27 cellular contexts compared by ENCODE assay signal in the genomic region with DNA sequence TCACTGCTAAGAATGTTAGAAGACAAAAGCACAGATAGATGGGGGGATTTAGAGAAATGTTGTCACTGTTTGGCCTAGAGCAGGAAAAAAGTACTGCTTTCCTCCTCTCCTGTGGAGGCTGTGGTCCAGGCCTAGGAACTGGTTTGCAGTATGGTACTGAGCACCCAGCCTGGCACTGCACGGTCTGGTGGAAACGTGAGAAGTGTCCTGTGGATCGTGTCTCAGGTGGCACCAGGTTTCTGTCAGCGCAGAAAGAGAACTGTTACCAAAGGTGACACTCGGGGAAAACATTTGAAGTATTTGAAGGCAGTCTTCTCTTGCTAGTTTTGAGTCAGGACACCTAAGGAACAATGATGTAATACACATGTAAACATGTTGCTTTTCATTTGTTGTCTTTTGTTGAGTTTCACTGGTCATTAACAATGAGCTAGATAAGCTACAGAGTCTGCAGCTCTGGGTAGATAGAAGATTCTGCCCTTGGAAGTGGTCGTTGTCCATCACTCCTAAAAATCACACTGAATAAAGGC.
A peak's percentile ranks its signal among the peaks of the same experiment; 100 is the strongest.
DNase-seq lines count a peak whose midpoint lies in the region; ATAC-seq and TF ChIP-seq lines count a peak whose summit lies in the region.
"Had no signal": no experiment of that assay in that cellular context is flagged by ENCODE, and none has a peak within 500 bp of the region (broad histone marks: within the 10 kb centered on the region; RNA-seq: fewer than 3 reads in every experiment).

No MANE protein-coding gene starts in this region.

- H3K4me3 Mint-ChIP-seq in activated CD8-positive, alpha-beta memory T cell treated with anti-CD3 and anti-CD28 coated beads, Interleukin-2, amount 10 ng/mL, durations not matched to agents 7 days and 5 days, result no peak overlapping the region
- H3K4me3 Mint-ChIP-seq in endothelial cell (ENCODE audit: unreplicated experiment), result peak overlapping the region; percentile 52
- H3K4me3 Mint-ChIP-seq: T-helper 2 cell treated with Interferon-gamma antibody and Interleukin-4, amounts not matched to agents 5 μg/mL and 100 μg/mL, for 36 hours had no signal

- no peak overlapping the region for H2AFZ ChIP-seq in smooth muscle cell (ENCODE audit: low read depth)

- no peak overlapping the region for H3K4me3 ChIP-seq in Panc1 (ENCODE audit: low read depth in 2 of 2, low read length in 2 of 2)
- H3K4me3 ChIP-seq in smooth muscle cell, result no peak overlapping the region
- H3K4me3 ChIP-seq: left lung, skin epidermis, stomach, thyroid gland had no signal

- peaks cover 2% of the 10 kb centered on the region for H3K4me1 Mint-ChIP-seq in activated CD8-positive, alpha-beta memory T cell treated with anti-CD3 and anti-CD28 coated beads, Interleukin-2, amount 10 ng/mL, durations not matched to agents 7 days and 5 days
- no peaks in the 10 kb centered on the region for H3K4me1 Mint-ChIP-seq in endothelial cell (ENCODE audit: unreplicated experiment)
- H3K4me1 Mint-ChIP-seq: CD8-positive, alpha-beta memory T cell had no signal

- BruUV-seq in Panc1 (replicated peaks; lab: Mats Ljungman, UMichigan), result no TSS peak

- H3K4me2 ChIP-seq in smooth muscle cell, result no peak overlapping the region

- no peaks in the 10 kb centered on the region for H3K27me3 Mint-ChIP-seq in activated CD8-positive, alpha-beta memory T cell treated with anti-CD3 and anti-CD28 coated beads, Interleukin-2, amount 10 ng/mL, durations not matched to agents 7 days and 5 days
- H3K27me3 Mint-ChIP-seq in endothelial cell (ENCODE audit: unreplicated experiment), result peaks cover 3% of the 10 kb centered on the region
- H3K27me3 Mint-ChIP-seq: CD8-positive, alpha-beta memory T cell had no signal

- intact Hi-C loops in Panc1 (cut with micrococcal nuclease; ENCODE audit: unreplicated experiment), result no loop called here

- H3K9me3 Mint-ChIP-seq in activated CD8-positive, alpha-beta memory T cell treated with anti-CD3 and anti-CD28 coated beads, Interleukin-2, amount 10 ng/mL, durations not matched to agents 7 days and 5 days (ENCODE audit: low read depth), result no peaks in the 10 kb centered on the region
- H3K9me3 Mint-ChIP-seq in endothelial cell (ENCODE audit: unreplicated experiment), result no peaks in the 10 kb centered on the region
- H3K9me3 Mint-ChIP-seq: activated naive CD4-positive, alpha-beta T cell treated with anti-CD3 and anti-CD28 coated beads, Interleukin-2, amount 50 U/mL, for 72 hours; CD8-positive, alpha-beta memory T cell; T-helper 2 cell treated with Interferon-gamma antibody and Interleukin-4, amounts not matched to agents 5 μg/mL and 100 μg/mL, for 36 hours had no signal

- no peak for TF ChIP-seq CTCF in Panc1 (IDR thresholded peaks at IDR 0.05)
- TF ChIP-seq CTCF in endothelial cell (IDR thresholded peaks at IDR 0.05; ENCODE audit: unreplicated experiment), result no peak
- TF ChIP-seq CTCF in smooth muscle cell (IDR thresholded peaks at IDR 0.05; ENCODE audit: borderline replicate concordance, insufficient read depth, poor library complexity, severe bottlenecking), result no peak

- CTCF ChIA-PET in activated CD8-positive, alpha-beta memory T cell treated with anti-CD3 and anti-CD28 coated beads, Interleukin-2, amount 10 ng/mL, durations not matched to agents 7 days and 5 days (lab: Charles Lee), result interaction anchor here (1.1 kb wide), 1 partner anchor 24 kb away, joined by 6 read pairs; no protein-coding TSS in a partner anchor
- CTCF ChIA-PET in Panc1 (lab: Charles Lee), result no interaction called here

- peaks cover 6% of the 10 kb centered on the region for H3F3A ChIP-seq in smooth muscle cell (ENCODE audit: low read depth)

- H3K4me1 ChIP-seq in Panc1 (ENCODE audit: control insufficient read depth, insufficient read depth, low read length) (no peaks in the 10 kb centered on the region), smooth muscle cell (ENCODE audit: low read depth) (no peaks in the 10 kb centered on the region)
- H3K4me1 ChIP-seq: BE2C, left lung, stomach had no signal

- H3K27me3 ChIP-seq in Panc1 (ENCODE audit: control insufficient read depth, insufficient read depth, low read length), result no peaks in the 10 kb centered on the region
- no peaks in the 10 kb centered on the region for H3K27me3 ChIP-seq in smooth muscle cell (ENCODE audit: low read depth)
- H3K27me3 ChIP-seq: BE2C, left lung, stomach, thyroid gland had no signal

- ATAC-seq in activated CD8-positive, alpha-beta memory T cell treated with anti-CD3 and anti-CD28 coated beads, Interleukin-2, amount 10 ng/mL, durations not matched to agents 7 days and 5 days, result no peak
- ATAC-seq in Panc1, result peak; percentile 37; the same call in 1 of the 2 replicates
- ATAC-seq in HG02678 (IDR thresholded peaks at IDR 0.05; ENCODE audit: unreplicated experiment), result no peak
- ATAC-seq: activated naive CD4-positive, alpha-beta T cell treated with anti-CD3 and anti-CD28 coated beads, Interleukin-2, amount 50 U/mL, for 72 hours had no signal

- in situ Hi-C loops in Panc1 (cut with HindIII; ENCODE audit: low pct_unique_long_range_greater_than_20kb, low sequenced_read_pairs), result no loop called here

- POLR2A ChIA-PET in Panc1 (lab: Charles Lee), result no interaction called here

- H3K36me3 Mint-ChIP-seq in activated CD8-positive, alpha-beta memory T cell treated with anti-CD3 and anti-CD28 coated beads, Interleukin-2, amount 10 ng/mL, durations not matched to agents 7 days and 5 days, result peaks cover 26% of the 10 kb centered on the region
- H3K36me3 Mint-ChIP-seq in endothelial cell (ENCODE audit: low read depth, unreplicated experiment), result peaks cover 28% of the 10 kb centered on the region

- 0 out of 2 replicates have a peak overlapping the region, but pooled peaks have one; percentile 9 for H3K27ac ChIP-seq in Panc1 (ENCODE audit: low read length)
- peak overlapping the region; percentile 78 for H3K27ac ChIP-seq in smooth muscle cell (ENCODE audit: low read depth)
- H3K27ac ChIP-seq: left lung, skin epidermis, stomach had no signal

- H3K9ac ChIP-seq in smooth muscle cell (ENCODE audit: low read depth), result no peak overlapping the region

- 89% methylated on average over 6 of the region's 6 CpGs for WGBS in smooth muscle cell (ENCODE audit: low lambda C conversion rate)

- no peaks in the 10 kb centered on the region for H3K79me2 ChIP-seq in smooth muscle cell (ENCODE audit: low read depth)

- H3K9me3 ChIP-seq in Panc1 (ENCODE audit: control insufficient read depth, insufficient read depth, low read depth, low read length) (no peaks in the 10 kb centered on the region), smooth muscle cell (replicated peaks; ENCODE audit: low read depth) (no peaks in the 10 kb centered on the region)
- H3K9me3 ChIP-seq: BE2C, left lung, stomach, thyroid gland had no signal

- no peak overlapping the region for H3K27ac Mint-ChIP-seq in activated CD8-positive, alpha-beta memory T cell treated with anti-CD3 and anti-CD28 coated beads, Interleukin-2, amount 10 ng/mL, durations not matched to agents 7 days and 5 days
- H3K27ac Mint-ChIP-seq in endothelial cell (ENCODE audit: unreplicated experiment), result no peak overlapping the region
- H3K27ac Mint-ChIP-seq: T-helper 2 cell treated with Interferon-gamma antibody and Interleukin-4, amounts not matched to agents 5 μg/mL and 100 μg/mL, for 36 hours had no signal

- H4K20me1 ChIP-seq in smooth muscle cell (ENCODE audit: low read depth), result no peaks in the 10 kb centered on the region

- DNase-seq in activated CD8-positive, alpha-beta memory T cell treated with anti-CD3 and anti-CD28 coated beads, Interleukin-2, amount 10 ng/mL, durations not matched to agents 7 days and 5 days, result peak; percentile 27
- DNase-seq in activated CD8-positive, alpha-beta memory T cell treated with anti-CD3 and anti-CD28 coated beads, Interleukin-2, amount 50 U/mL, for 4 hours, result no peak
- DNase-seq in Panc1 (ENCODE audit: low read depth, low spot score) (no peak), endothelial cell (ENCODE audit: low spot score) (no peak), smooth muscle cell (lab: John Stamatoyannopoulos, UW; ENCODE audit: unreplicated experiment) (no peak), nucleus accumbens (lab: John Stamatoyannopoulos, UW) (no peak), NCI-H524 (lab: John Stamatoyannopoulos, UW) (no peak)
- DNase-seq: activated CD4-positive, alpha-beta T cell treated with anti-CD3 and anti-CD28 coated beads for 4 hours; BE2C; CD8-positive, alpha-beta memory T cell; cortex of kidney; DMS 273 treated with DMSO at 0.1 percent for 48 hours; GOT3; hypothalamus; KBM-7; left lung; NCI-H1417; NCI-H2081; NCI-H2227 treated with DMSO at 0.1 percent for 48 hours; occipital lobe; stimulated activated CD8-positive, alpha-beta memory T cell treated with anti-CD3 and anti-CD28 coated beads, Interleukin-4, amount 100 ng/mL, for 48 hours; stomach had no signal

- H3K36me3 ChIP-seq in Panc1 (ENCODE audit: control insufficient read depth, insufficient read depth, low read length) (peaks cover 35% of the 10 kb centered on the region), smooth muscle cell (ENCODE audit: low read depth) (peaks cover 16% of the 10 kb centered on the region)
